In the genomic region with DNA sequence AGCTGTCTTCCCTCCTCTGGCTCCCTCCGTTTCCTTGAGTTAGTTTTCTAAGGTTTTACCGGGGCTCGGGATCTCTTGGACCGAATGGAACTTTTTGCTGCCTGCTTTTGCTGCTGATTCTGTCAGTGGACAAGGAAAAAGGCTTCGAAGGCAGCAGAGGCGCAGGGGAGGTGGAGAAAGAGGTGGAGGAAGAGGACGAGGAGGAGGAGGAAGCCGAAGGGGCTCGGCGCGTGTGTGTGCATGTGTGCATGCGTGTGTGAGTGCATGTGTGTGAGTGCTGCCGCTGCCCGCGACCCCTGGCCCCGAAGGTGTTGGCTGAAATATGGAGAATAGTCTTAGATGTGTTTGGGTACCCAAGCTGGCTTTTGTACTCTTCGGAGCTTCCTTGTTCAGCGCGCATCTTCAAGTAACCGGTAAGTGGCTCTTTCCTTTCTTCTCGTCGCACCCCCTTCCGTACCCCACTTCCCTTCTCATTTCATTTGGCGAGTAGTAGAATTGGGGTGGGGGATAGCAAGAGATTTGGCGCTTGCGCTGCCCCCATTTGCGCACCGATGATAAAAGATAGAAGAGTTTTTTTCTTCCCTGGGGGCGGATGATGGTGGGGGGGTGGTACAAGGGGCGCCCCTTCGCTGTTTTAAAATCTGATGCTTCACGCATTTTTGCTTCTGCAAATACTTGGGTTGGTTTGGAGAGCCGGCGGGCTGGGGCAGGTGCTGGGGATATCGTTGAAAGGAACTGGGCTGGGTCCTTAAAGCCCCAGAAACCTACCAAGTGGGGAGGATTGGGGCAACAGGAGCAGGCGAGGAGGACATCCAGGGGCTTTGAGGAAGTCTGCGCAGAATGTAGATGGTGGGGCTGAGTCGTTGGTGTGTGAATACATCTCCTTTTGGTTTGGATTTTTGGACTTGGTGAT, we compare ENCODE assay signal across 13 cellular contexts. TPM values are rescaled to one million over a fixed set of nuclear protein-coding genes. Genes with fewer than 3 reads are reported as not detected.
DNase-seq lines count a peak whose midpoint lies in the region; TF ChIP-seq lines count a peak whose summit lies in the region.
"Had no signal": no experiment of that assay in that cellular context is flagged by ENCODE, and none has a peak within 500 bp of the region (broad histone marks: within the 10 kb centered on the region; RNA-seq: fewer than 3 reads in every experiment).

No MANE protein-coding gene starts in this region.

- H3K36me3 ChIP-seq in subcutaneous abdominal adipose tissue (ENCODE audit: control insufficient read depth in 5 of 5, insufficient read depth in 5 of 5, low read length in 5 of 5) (no peaks in the 10 kb centered on the region), testis (ENCODE audit: low read depth, missing control alignments) (no peaks in the 10 kb centered on the region)
- H3K36me3 ChIP-seq: neutrophil, SJSA1 had no signal

- intact Hi-C loops in testis (cut with DNase I; ENCODE audit: low total_unique reads): no loop called here

- TF ChIP-seq CTCF in astrocyte of the spinal cord (IDR thresholded peaks at IDR 0.05; ENCODE audit: low read depth, low read length) (no peak), testis (IDR thresholded peaks at IDR 0.05) (no peak)

- TF ChIP-seq POLR2A in testis (IDR thresholded peaks at IDR 0.05): no peak

- DNase-seq in NCI-H1417 (lab: John Stamatoyannopoulos, UW): peak in 2 of 3 experiments; percentile 68 to 81
- DNase-seq in astrocyte of the spinal cord (ENCODE audit: low read depth, low spot score): peak; percentile 23
- DNase-seq in islet precursor cell: peak; percentile 62
- no peak for DNase-seq in activated naive CD4-positive, alpha-beta T cell treated with anti-CD3 and anti-CD28 coated beads, Interleukin-2, amount 50 U/mL, for 16 hours
- DNase-seq in testis: no peak
- no peak for DNase-seq in COLO829 (ENCODE audit: low spot score)
- DNase-seq: activated CD4-positive, CD25-positive, alpha-beta regulatory T cell treated with anti-CD3 and anti-CD28 coated beads, Interleukin-2, amount 50 U/mL, for 72 hours; stimulated activated CD4-positive, alpha-beta T cell treated with anti-CD3 and anti-CD28 coated beads, Interleukin-4, amount 100 ng/mL, for 4 hours had no signal

- WGBS in testis, 2 donors: 3% methylated on average over 38 of the region's 38 CpGs

- peaks cover 0 to 3% (median 0%) of the 10 kb centered on the region in 5 donors for H3K9me3 ChIP-seq in subcutaneous abdominal adipose tissue (ENCODE audit: control insufficient read depth in 5 of 5, low read length in 5 of 5)
- H3K9me3 ChIP-seq in testis: no peaks in the 10 kb centered on the region
- H3K9me3 ChIP-seq: neutrophil, SJSA1 had no signal

- H3K9ac ChIP-seq in subcutaneous abdominal adipose tissue (ENCODE audit: low read length in 5 of 5): no peak overlapping the region

- H3K27me3 ChIP-seq in subcutaneous abdominal adipose tissue (ENCODE audit: control insufficient read depth in 5 of 5, insufficient read depth in 4 of 5, low read length in 5 of 5) (peaks cover 25 to 49% (median 39%) of the 10 kb centered on the region in 5 donors), testis (no peaks in the 10 kb centered on the region)
- H3K27me3 ChIP-seq: SJSA1 had no signal

- in situ Hi-C loops in astrocyte of the spinal cord (cut with HindIII; ENCODE audit: low sequenced_read_pairs): no loop called here

- H3K4me1 ChIP-seq in subcutaneous abdominal adipose tissue (ENCODE audit: control insufficient read depth in 5 of 5, insufficient read depth in 5 of 5, low read length in 5 of 5): peaks cover 0 to 24% (median 6%) of the 10 kb centered on the region in 5 donors
- H3K4me1 ChIP-seq in testis: no peaks in the 10 kb centered on the region
- H3K4me1 ChIP-seq: SJSA1 had no signal

- H3K27ac ChIP-seq in subcutaneous abdominal adipose tissue (ENCODE audit: low read depth, low read length) (no peak overlapping the region), testis (no peak overlapping the region)
- H3K27ac ChIP-seq: neutrophil, SJSA1 had no signal

- peak overlapping the region; percentile 45 for H3K4me3 ChIP-seq in astrocyte of the spinal cord (ENCODE audit: low read depth, low read length)
- H3K4me3 ChIP-seq in subcutaneous abdominal adipose tissue (ENCODE audit: low read depth in 1 of 5, low read length in 5 of 5): peak overlapping the region in 4 of 5 donors; percentile 12 to 47 (median 18)
- peak overlapping the region in 1 of 2 donors; percentile 20 for H3K4me3 ChIP-seq in testis
- H3K4me3 ChIP-seq: SJSA1 had no signal

RNA-seq across cellular contexts. Expression of a gene that starts 0.7 kb away (rescaled TPM):
- total RNA-seq in testis: 10 to 100 TPM in 1 of 2 donors, 1 to 10 TPM in 1; 7.9 to 24.5 TPM
- polyA plus RNA-seq in testis (ENCODE audit: insufficient read depth, low read depth, low replicate concordance): 42.1 TPM
- total RNA-seq: chondrocyte, SJSA1 had no signal
- polyA plus RNA-seq: IgD-negative memory B cell had no signal

Comparison
In these comparisons a context has a peak if more than half of its experiments do, and no peak if none do; other contexts are left out.
1. DNase-seq: peak in NCI-H1417 (2 of 3), astrocyte of the spinal cord (single experiment) and islet precursor cell (single experiment); none in activated naive CD4-positive, alpha-beta T cell treated with anti-CD3 and anti-CD28 coated beads, Interleukin-2, amount 50 U/mL, for 16 hours (single experiment), testis (single experiment) and COLO829 (single experiment).